Comparison of ENCODE assay signal across 8 cellular contexts in the genomic region with DNA sequence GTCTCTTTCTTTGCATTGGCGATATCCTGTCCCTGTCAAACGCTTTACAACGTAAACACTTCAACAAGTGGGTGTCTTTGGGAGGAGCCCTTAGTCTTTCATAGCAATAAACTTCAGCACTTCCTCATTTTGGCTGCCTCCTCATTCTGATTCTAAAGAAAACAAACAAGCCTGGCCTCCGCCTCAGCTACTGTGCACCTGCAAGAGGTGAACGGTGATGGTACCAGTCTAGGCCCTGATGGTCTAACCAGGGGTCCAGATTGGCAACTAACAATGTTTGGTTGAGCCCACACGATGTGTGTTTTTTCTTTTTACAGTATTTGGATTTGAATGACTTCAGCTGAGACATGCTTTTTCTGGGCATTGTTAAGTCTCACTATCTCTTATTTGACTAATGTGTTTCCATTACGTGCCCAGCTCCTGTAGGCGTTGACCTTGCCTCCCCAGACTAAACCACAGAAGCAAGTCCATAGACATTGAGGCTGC. TPM values are rescaled to one million over a fixed set of nuclear protein-coding genes. Genes with fewer than 3 reads are reported as not detected.
A peak's percentile ranks its signal among the peaks of the same experiment; 100 is the strongest.
DNase-seq lines count a peak whose midpoint lies in the region; ATAC-seq and TF ChIP-seq lines count a peak whose summit lies in the region.

No MANE protein-coding gene starts in this region.

- no peak for TF ChIP-seq CTCF in Calu3 (IDR thresholded peaks at IDR 0.05; ENCODE audit: unreplicated experiment)
- TF ChIP-seq CTCF in omental fat pad (IDR thresholded peaks at IDR 0.05), result no peak

- peak overlapping the region; percentile 19 for H3K27ac Mint-ChIP-seq in Calu3 (ENCODE audit: unreplicated experiment)

- intact Hi-C loops in Calu3 (cut with micrococcal nuclease; ENCODE audit: unreplicated experiment), result no loop called here

- no peaks in the 10 kb centered on the region for H3K36me3 Mint-ChIP-seq in Calu3 (ENCODE audit: insufficient read depth, unreplicated experiment)

- no peak overlapping the region for H3K27ac ChIP-seq in substantia nigra (ENCODE audit: low read depth, low read length, poor library complexity, severe bottlenecking)

- BruUV-seq in Calu3 (replicated peaks; lab: Mats Ljungman, UMichigan), result no TSS peak

- H3K9me3 Mint-ChIP-seq in Calu3 (ENCODE audit: low read depth, unreplicated experiment), result no peaks in the 10 kb centered on the region

- ATAC-seq in GM21360 (IDR thresholded peaks at IDR 0.05; ENCODE audit: unreplicated experiment) (peak; percentile 88), HG03469 (IDR thresholded peaks at IDR 0.05; ENCODE audit: unreplicated experiment) (peak; percentile 88), omental fat pad (ENCODE audit: low FRiP score) (no peak)

- no peaks in the 10 kb centered on the region for H3K27me3 Mint-ChIP-seq in Calu3 (ENCODE audit: unreplicated experiment)

- CTCF ChIA-PET in Calu3 (lab: Charles Lee), result no interaction called here

- DNase-seq in Calu3 (no peak), substantia nigra (lab: John Stamatoyannopoulos, UW) (no peak), NCI-H1105 (lab: John Stamatoyannopoulos, UW) (no peak), omental fat pad (ENCODE audit: low spot score) (no peak)
- DNase-seq in activated CD4-positive, alpha-beta T cell treated with anti-CD3 and anti-CD28 coated beads for 48 hours, result peak; percentile 59
- peak; percentile 48 for DNase-seq in stimulated activated CD4-positive, alpha-beta T cell treated with anti-CD3 and anti-CD28 coated beads, Interleukin-4, amount 100 ng/mL, for 24 hours

- H3K4me3 Mint-ChIP-seq in Calu3 (ENCODE audit: low read depth, unreplicated experiment), result no peak overlapping the region

- H3K4me1 Mint-ChIP-seq in Calu3 (ENCODE audit: low read depth, unreplicated experiment), result peaks cover 8% of the 10 kb centered on the region

RNA-seq across cellular contexts. Expression of gene CUL3, which starts 53.2 kb away (rescaled TPM):
- total RNA-seq in Calu3 (2022), result 81.1 and 89.3 TPM in 2 replicates
- 10 to 100 TPM; 68.0 to 92.7 (median 70.8) TPM for total RNA-seq in omental fat pad

Comparison
In these comparisons a context has a peak if more than half of its experiments do, and no peak if none do; other contexts are left out.
1. DNase-seq: peak in activated CD4-positive, alpha-beta T cell treated with anti-CD3 and anti-CD28 coated beads for 48 hours (single experiment) and stimulated activated CD4-positive, alpha-beta T cell treated with anti-CD3 and anti-CD28 coated beads, Interleukin-4, amount 100 ng/mL, for 24 hours (single experiment); none in Calu3 (single experiment), substantia nigra (0 of 49), NCI-H1105 (single experiment) and omental fat pad (single experiment).